In the genomic region with DNA sequence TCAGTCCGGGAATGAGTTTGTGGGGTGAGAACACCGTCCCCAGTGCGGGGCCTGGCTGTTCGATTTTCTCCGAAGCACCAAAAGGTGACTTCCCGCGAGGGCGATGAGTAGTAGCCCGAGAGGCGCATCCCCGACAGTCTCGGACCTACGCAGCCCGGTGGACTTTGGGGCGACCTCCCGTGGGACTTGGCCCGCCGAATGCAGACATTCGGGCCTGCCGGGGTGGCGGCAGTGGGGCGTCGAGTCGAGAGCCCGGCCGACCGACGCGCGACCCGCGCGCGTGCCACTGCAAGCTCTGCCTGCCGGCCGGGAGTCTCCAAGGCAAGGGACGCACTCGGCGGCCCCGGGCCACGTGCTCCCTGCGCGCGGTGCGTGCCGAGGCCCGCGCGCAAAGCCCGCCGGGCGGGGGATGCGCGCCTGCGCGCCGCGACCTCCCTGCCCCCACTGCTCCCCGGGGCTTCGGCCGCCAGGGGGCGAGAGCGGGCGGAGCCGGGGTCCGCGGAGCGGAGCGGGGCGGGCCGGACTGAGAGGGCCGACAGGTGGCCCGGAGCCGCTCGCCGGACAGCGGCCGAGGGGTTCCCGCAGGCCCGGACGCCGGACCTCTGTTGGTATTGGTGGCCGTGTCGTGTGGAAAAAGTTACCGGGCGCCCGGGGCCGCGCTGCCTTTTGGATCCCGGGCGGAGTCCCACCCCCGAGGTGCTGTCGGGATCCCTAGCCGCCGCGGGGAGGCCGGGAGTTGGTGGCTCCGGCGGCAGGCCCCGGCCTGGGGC, we compare ENCODE assay signal across 8 cellular contexts. TPM values are rescaled to one million over a fixed set of nuclear protein-coding genes. Genes with fewer than 3 reads are reported as not detected.
A peak's percentile ranks its signal among the peaks of the same experiment; 100 is the strongest.
DNase-seq lines count a peak whose midpoint lies in the region; ATAC-seq, FAIRE-seq and TF ChIP-seq lines count a peak whose summit lies in the region.

No MANE protein-coding gene starts in this region.

- H3K4me1 ChIP-seq in CD8-positive, alpha-beta memory T cell (ENCODE audit: insufficient read depth, low read length), result peaks cover 45% of the 10 kb centered on the region
- H3K4me1 ChIP-seq in astrocyte (ENCODE audit: insufficient read depth, low read length), result peaks cover 35% of the 10 kb centered on the region
- peaks cover 13% of the 10 kb centered on the region for H3K4me1 ChIP-seq in hepatocyte (ENCODE audit: insufficient read depth)
- peaks cover 25% of the 10 kb centered on the region for H3K4me1 ChIP-seq in rectal smooth muscle tissue (ENCODE audit: control insufficient read depth, insufficient read depth, low read length)
- H3K4me1 ChIP-seq in uterus, result peaks cover 0 to 13% of the 10 kb centered on the region in 2 donors

- peak overlapping the region; percentile 99 for H3K9ac ChIP-seq in astrocyte (ENCODE audit: low read length)
- H3K9ac ChIP-seq in rectal smooth muscle tissue (ENCODE audit: low read length), result peak overlapping the region; percentile 92

- intact Hi-C loops in uterus (cut with DNase I; ENCODE audit: low total_unique reads), result loop anchor here (2.0 kb wide), 1 partner anchor 97 kb away; no protein-coding TSS in a partner anchor

- H3K9me3 ChIP-seq in CD8-positive, alpha-beta memory T cell (ENCODE audit: low read length), result no peaks in the 10 kb centered on the region
- no peaks in the 10 kb centered on the region for H3K9me3 ChIP-seq in astrocyte (ENCODE audit: insufficient read depth, low read depth, low read length)
- no peaks in the 10 kb centered on the region for H3K9me3 ChIP-seq in hepatocyte (ENCODE audit: low read depth)
- H3K9me3 ChIP-seq in uterus, result no peaks in the 10 kb centered on the region

- H3K36me3 ChIP-seq in CD8-positive, alpha-beta memory T cell (ENCODE audit: insufficient read depth, low read length), result peaks cover 15% of the 10 kb centered on the region
- H3K36me3 ChIP-seq in astrocyte (ENCODE audit: insufficient read depth, low read length), result peaks cover 12% of the 10 kb centered on the region
- H3K36me3 ChIP-seq in hepatocyte (replicated peaks; ENCODE audit: insufficient read depth, low read depth), result no peaks in the 10 kb centered on the region
- peaks cover 18% of the 10 kb centered on the region for H3K36me3 ChIP-seq in rectal smooth muscle tissue (ENCODE audit: control insufficient read depth, insufficient read depth, low read length)
- H3K36me3 ChIP-seq in uterus, result no peaks in the 10 kb centered on the region

- peak overlapping the region; percentile 93 to 100 (median 96) for H3K27ac Mint-ChIP-seq in CD8-positive, alpha-beta memory T cell
- H3K27ac Mint-ChIP-seq in T-helper 2 cell treated with Interferon-gamma antibody and Interleukin-4, amounts not matched to agents 5 μg/mL and 100 μg/mL, for 36 hours, result peak overlapping the region; percentile 99
- peak overlapping the region; percentile 95 for H3K27ac Mint-ChIP-seq in astrocyte (ENCODE audit: unreplicated experiment)

- peak overlapping the region; percentile 89 to 99 (median 94) for H3K4me3 Mint-ChIP-seq in CD8-positive, alpha-beta memory T cell
- H3K4me3 Mint-ChIP-seq in T-helper 2 cell treated with Interferon-gamma antibody and Interleukin-4, amounts not matched to agents 5 μg/mL and 100 μg/mL, for 36 hours, result peak overlapping the region; percentile 100
- peak overlapping the region; percentile 94 for H3K4me3 Mint-ChIP-seq in astrocyte (ENCODE audit: unreplicated experiment)

- peak; percentile 71 to 81 for TF ChIP-seq POLR2A in uterus (IDR thresholded peaks at IDR 0.05)

- H3K27ac ChIP-seq in CD8-positive, alpha-beta memory T cell (ENCODE audit: low read depth, low read length), result peak overlapping the region; percentile 96
- H3K27ac ChIP-seq in astrocyte (ENCODE audit: low read depth, low read length) (peak overlapping the region; percentile 90), hepatocyte (peak overlapping the region; percentile 97), rectal smooth muscle tissue (ENCODE audit: low read depth, low read length) (peak overlapping the region; percentile 99), uterus (peak overlapping the region; percentile 99 to 100)

- peak overlapping the region; percentile 88 for H3K4me3 ChIP-seq in CD8-positive, alpha-beta memory T cell (ENCODE audit: low read length)
- peak overlapping the region; percentile 87 for H3K4me3 ChIP-seq in astrocyte (ENCODE audit: insufficient read depth, low read depth, low read length)
- peak overlapping the region; percentile 81 for H3K4me3 ChIP-seq in hepatocyte
- H3K4me3 ChIP-seq in rectal smooth muscle tissue (ENCODE audit: low read length), result peak overlapping the region; percentile 85
- H3K4me3 ChIP-seq in uterus, result peak overlapping the region; percentile 83 to 94

- H3K79me2 ChIP-seq in astrocyte (ENCODE audit: insufficient read depth, low read length), result peaks cover 57% of the 10 kb centered on the region
- peaks cover 58% of the 10 kb centered on the region for H3K79me2 ChIP-seq in hepatocyte

- H3K27me3 Mint-ChIP-seq in CD8-positive, alpha-beta memory T cell, result peaks cover 0 to 28% of the 10 kb centered on the region in 2 donors
- H3K27me3 Mint-ChIP-seq in T-helper 2 cell treated with Interferon-gamma antibody and Interleukin-4, amounts not matched to agents 5 μg/mL and 100 μg/mL, for 36 hours (ENCODE audit: low read depth), result peaks cover 2% of the 10 kb centered on the region
- no peaks in the 10 kb centered on the region for H3K27me3 Mint-ChIP-seq in astrocyte (ENCODE audit: low read depth, unreplicated experiment)

- peak; percentile 20 for ATAC-seq in GM19467 (IDR thresholded peaks at IDR 0.05; ENCODE audit: unreplicated experiment)

- H3K9me2 ChIP-seq in hepatocyte (replicated peaks; ENCODE audit: insufficient read depth), result no peaks in the 10 kb centered on the region

- H3K9me3 Mint-ChIP-seq in CD8-positive, alpha-beta memory T cell, result peaks cover 0 to 4% (median 0%) of the 10 kb centered on the region in 5 donors
- H3K9me3 Mint-ChIP-seq in T-helper 2 cell treated with Interferon-gamma antibody and Interleukin-4, amounts not matched to agents 5 μg/mL and 100 μg/mL, for 36 hours, result no peaks in the 10 kb centered on the region
- no peaks in the 10 kb centered on the region for H3K9me3 Mint-ChIP-seq in astrocyte (ENCODE audit: unreplicated experiment)

- DNase-seq in CD8-positive, alpha-beta memory T cell, result peak; percentile 80 to 90 (median 86)
- DNase-seq in LoVo (ENCODE audit: low spot score) (peak; percentile 87), astrocyte (ENCODE audit: low read depth) (peak; percentile 62), hepatocyte (ENCODE audit: low spot score) (peak; percentile 93), uterus (peak; percentile 68 to 91)
- DNase-seq in T-helper 2 cell treated with Interferon-gamma antibody and Interleukin-4, amounts not matched to agents 5 μg/mL and 100 μg/mL, for 36 hours (ENCODE audit: low spot score), result peak; percentile 89

- peak; percentile 58 for TF ChIP-seq CTCF in astrocyte (IDR thresholded peaks at IDR 0.05; ENCODE audit: insufficient read depth, low read depth, low read length)
- TF ChIP-seq CTCF in hepatocyte (IDR thresholded peaks at IDR 0.05; ENCODE audit: poor library complexity), result peak; percentile 64
- TF ChIP-seq CTCF in uterus (IDR thresholded peaks at IDR 0.05), result peak; percentile 35 to 100 (median 96)

- POLR2A ChIA-PET in CD8-positive, alpha-beta memory T cell (lab: Charles Lee), result interaction anchor here (0.9 to 4.4 kb wide), 4 partner anchors 33 to 246 kb away, joined by 6 to 48 read pairs (median 8); a partner anchor contains a TSS

- H2AFZ ChIP-seq in astrocyte (ENCODE audit: low read depth, low read length) (no peak overlapping the region), hepatocyte (no peak overlapping the region)

- peaks cover 39 to 55% (median 44%) of the 10 kb centered on the region in 3 donors for H3K4me1 Mint-ChIP-seq in CD8-positive, alpha-beta memory T cell
- peaks cover 33% of the 10 kb centered on the region for H3K4me1 Mint-ChIP-seq in T-helper 2 cell treated with Interferon-gamma antibody and Interleukin-4, amounts not matched to agents 5 μg/mL and 100 μg/mL, for 36 hours (ENCODE audit: low read depth)
- H3K4me1 Mint-ChIP-seq in astrocyte (ENCODE audit: low read depth, unreplicated experiment), result peaks cover 18% of the 10 kb centered on the region

- no peaks in the 10 kb centered on the region for H3K27me3 ChIP-seq in CD8-positive, alpha-beta memory T cell (ENCODE audit: insufficient read depth, low read length, poor library complexity, severe bottlenecking)
- no peaks in the 10 kb centered on the region for H3K27me3 ChIP-seq in astrocyte (ENCODE audit: insufficient read depth, low read length)
- H3K27me3 ChIP-seq in hepatocyte, result no peaks in the 10 kb centered on the region
- no peaks in the 10 kb centered on the region for H3K27me3 ChIP-seq in rectal smooth muscle tissue (ENCODE audit: control insufficient read depth, insufficient read depth, low read length)
- H3K27me3 ChIP-seq in uterus, result no peaks in the 10 kb centered on the region

- peaks cover 58% of the 10 kb centered on the region for H4K20me1 ChIP-seq in astrocyte (ENCODE audit: insufficient read depth, low read length)
- peaks cover 54% of the 10 kb centered on the region for H4K20me1 ChIP-seq in hepatocyte (ENCODE audit: insufficient read depth, poor library complexity, severe bottlenecking)

- H3K36me3 Mint-ChIP-seq in CD8-positive, alpha-beta memory T cell, result peaks cover 4 to 57% (median 11%) of the 10 kb centered on the region in 3 donors
- H3K36me3 Mint-ChIP-seq in T-helper 2 cell treated with Interferon-gamma antibody and Interleukin-4, amounts not matched to agents 5 μg/mL and 100 μg/mL, for 36 hours (ENCODE audit: low read depth), result peaks cover 48% of the 10 kb centered on the region
- H3K36me3 Mint-ChIP-seq in astrocyte (ENCODE audit: low read depth, unreplicated experiment), result peaks cover 11% of the 10 kb centered on the region

- H3K4me2 ChIP-seq in astrocyte (ENCODE audit: low read length) (peak overlapping the region; percentile 96), hepatocyte (peak overlapping the region; percentile 94)

- FAIRE-seq in astrocyte (lab: Jason Lieb, UNC), result no peak

- CTCF ChIA-PET in CD8-positive, alpha-beta memory T cell (lab: Charles Lee), result interaction anchor here (0.7 to 8.2 kb wide), 12 partner anchors 10 to 246 kb away, joined by 3 to 88 read pairs (median 4); a partner anchor contains a TSS

- WGBS in hepatocyte (ENCODE audit: low lambda C conversion rate, missing lambda C conversion rate), result 2% methylated on average over 45 of the region's 100 CpGs

RNA-seq across cellular contexts. Expression of a gene that starts 1.8 kb away (rescaled TPM):
- 1,000 to 10,000 TPM; 2,403 to 2,474 TPM for total RNA-seq in CD8-positive, alpha-beta memory T cell
- polyA plus RNA-seq in CD8-positive, alpha-beta memory T cell, result 1,830 TPM
- total RNA-seq in astrocyte, result 396 and 469 TPM in 2 replicates
- total RNA-seq in hepatocyte, result 615 and 727 TPM in 2 replicates
- 597 and 705 TPM in 2 replicates for polyA plus RNA-seq in hepatocyte
- 100 to 1,000 TPM; 693 to 966 (median 818) TPM for total RNA-seq in uterus

Comparison
In these comparisons a context has a peak if more than half of its experiments do, and no peak if none do; other contexts are left out.
1. Peak in every context shown above with its lines: DNase-seq, ATAC-seq, H3K4me3 ChIP-seq and H3K27ac ChIP-seq.